Comparison of ENCODE assay signal across 8 cellular contexts in the genomic region with DNA sequence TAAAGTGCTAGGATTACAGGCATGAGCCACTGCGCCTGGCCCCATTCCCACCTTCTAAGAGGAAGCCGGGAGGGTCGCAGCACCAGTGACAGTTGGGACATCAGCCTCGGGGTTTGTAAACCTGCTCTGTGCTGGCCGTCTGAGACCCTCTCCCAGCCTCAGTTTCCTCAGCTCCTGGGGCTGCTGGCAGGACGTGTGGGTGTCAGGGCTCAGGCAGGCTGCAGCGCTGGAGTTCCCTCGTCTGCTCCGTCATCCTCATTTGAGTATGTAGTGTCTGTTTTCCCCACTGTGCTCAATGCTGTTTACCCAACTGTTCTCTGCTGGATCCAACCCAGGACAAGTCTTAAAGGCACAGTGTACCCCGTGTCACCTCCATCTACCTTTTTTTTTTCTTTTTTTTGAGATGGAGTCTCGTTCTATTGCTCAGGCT. TPM values are rescaled to one million over a fixed set of nuclear protein-coding genes. Genes with fewer than 3 reads are reported as not detected.
DNase-seq lines count a peak whose midpoint lies in the region; ATAC-seq and TF ChIP-seq lines count a peak whose summit lies in the region.

No MANE protein-coding gene starts in this region.

- no peaks in the 10 kb centered on the region for H3K9me3 Mint-ChIP-seq in natural killer cell
- H3K9me3 Mint-ChIP-seq in natural killer cell treated with Interleukin-12 subunit alpha and Interleukin-12 subunit beta and Interleukin-15 and Interleukin-18, amount 100 ng/mL, for 72 hours = no peaks in the 10 kb centered on the region
- H3K9me3 Mint-ChIP-seq in activated T-helper 17 cell treated with anti-CD3 and anti-CD28 coated beads, Interleukin-2, amount 50 U/mL, for 72 hours = no peaks in the 10 kb centered on the region

- peaks cover 19 to 30% of the 10 kb centered on the region in 2 donors for H3K4me1 Mint-ChIP-seq in natural killer cell
- peaks cover 16 to 33% of the 10 kb centered on the region in 2 donors for H3K4me1 Mint-ChIP-seq in natural killer cell treated with Interleukin-12 subunit alpha and Interleukin-12 subunit beta and Interleukin-15 and Interleukin-18, amount 100 ng/mL, for 72 hours (ENCODE audit: low read depth in 2 of 2)
- peaks cover 24% of the 10 kb centered on the region for H3K4me1 Mint-ChIP-seq in activated T-helper 17 cell treated with anti-CD3 and anti-CD28 coated beads, Interleukin-2, amount 50 U/mL, for 72 hours

- H3K27me3 Mint-ChIP-seq in natural killer cell (ENCODE audit: low read depth in 2 of 2) = peaks cover 0 to 5% of the 10 kb centered on the region in 2 donors
- peaks cover 0 to 3% of the 10 kb centered on the region in 2 donors for H3K27me3 Mint-ChIP-seq in natural killer cell treated with Interleukin-12 subunit alpha and Interleukin-12 subunit beta and Interleukin-15 and Interleukin-18, amount 100 ng/mL, for 72 hours
- no peaks in the 10 kb centered on the region for H3K27me3 Mint-ChIP-seq in activated T-helper 17 cell treated with anti-CD3 and anti-CD28 coated beads, Interleukin-2, amount 50 U/mL, for 72 hours

- H3K4me3 Mint-ChIP-seq in natural killer cell = peak overlapping the region; percentile 35
- H3K4me3 Mint-ChIP-seq in natural killer cell treated with Interleukin-12 subunit alpha and Interleukin-12 subunit beta and Interleukin-15 and Interleukin-18, amount 100 ng/mL, for 72 hours = no peak overlapping the region
- H3K4me3 Mint-ChIP-seq in activated T-helper 17 cell treated with anti-CD3 and anti-CD28 coated beads, Interleukin-2, amount 50 U/mL, for 72 hours = peak overlapping the region; percentile 7

- intact Hi-C loops in natural killer cell (cut with micrococcal nuclease) = loop anchor here (10.0 kb wide), 1 partner anchor 319 kb away; a partner anchor contains a TSS

- no peaks in the 10 kb centered on the region for H3K36me3 Mint-ChIP-seq in natural killer cell
- no peaks in the 10 kb centered on the region for H3K36me3 Mint-ChIP-seq in natural killer cell treated with Interleukin-12 subunit alpha and Interleukin-12 subunit beta and Interleukin-15 and Interleukin-18, amount 100 ng/mL, for 72 hours
- peaks cover 34% of the 10 kb centered on the region for H3K36me3 Mint-ChIP-seq in activated T-helper 17 cell treated with anti-CD3 and anti-CD28 coated beads, Interleukin-2, amount 50 U/mL, for 72 hours (ENCODE audit: low read depth)

- no peak for DNase-seq in natural killer cell
- no peak for DNase-seq in natural killer cell treated with Interleukin-12 subunit alpha and Interleukin-12 subunit beta and Interleukin-15 and Interleukin-18, amount 100 ng/mL, for 72 hours (ENCODE audit: low spot score)
- DNase-seq in lung microvascular endothelial cell (ENCODE audit: low read depth in 2 of 2) = peak; percentile 26 to 47
- DNase-seq in DMS114 treated with DMSO at 0.1 percent for 48 hours (lab: John Stamatoyannopoulos, UW; ENCODE audit: unreplicated experiment) = no peak

- ATAC-seq in natural killer cell (no peak), HG02610 (IDR thresholded peaks at IDR 0.05; ENCODE audit: unreplicated experiment) (no peak), HG02885 (IDR thresholded peaks at IDR 0.05; ENCODE audit: poor library complexity, unreplicated experiment) (no peak), GM21423 (IDR thresholded peaks at IDR 0.05; ENCODE audit: unreplicated experiment) (no peak)
- ATAC-seq in natural killer cell treated with Interleukin-12 subunit alpha and Interleukin-12 subunit beta and Interleukin-15 and Interleukin-18, amount 100 ng/mL, for 72 hours = no peak
- ATAC-seq in activated T-helper 17 cell treated with anti-CD3 and anti-CD28 coated beads, Interleukin-2, amount 50 U/mL, for 72 hours (replicated peaks) = no peak

- TF ChIP-seq CTCF in natural killer cell (IDR thresholded peaks at IDR 0.05) = no peak

- H3K27ac Mint-ChIP-seq in natural killer cell = peak overlapping the region; percentile 90 to 97
- no peak overlapping the region for H3K27ac Mint-ChIP-seq in natural killer cell treated with Interleukin-12 subunit alpha and Interleukin-12 subunit beta and Interleukin-15 and Interleukin-18, amount 100 ng/mL, for 72 hours
- no peak overlapping the region for H3K27ac Mint-ChIP-seq in activated T-helper 17 cell treated with anti-CD3 and anti-CD28 coated beads, Interleukin-2, amount 50 U/mL, for 72 hours

RNA-seq across cellular contexts. Expression of a gene that starts 2.0 kb away (rescaled TPM):
- total RNA-seq in natural killer cell (100 to 1,000 TPM in 1 of 3 donors, 10 to 100 TPM in 2; 87.3 to 121 (median 93.8) TPM), lung microvascular endothelial cell (34.7 and 37.5 TPM in 2 replicates)
- total RNA-seq in natural killer cell treated with Interleukin-12 subunit alpha and Interleukin-12 subunit beta and Interleukin-15 and Interleukin-18, amount 100 ng/mL, for 72 hours = 10 to 100 TPM; 20.1 to 21.9 TPM
- 100 to 1,000 TPM in 1 of 2 donors, 10 to 100 TPM in 1; 56.0 to 197 TPM for total RNA-seq in activated T-helper 17 cell treated with anti-CD3 and anti-CD28 coated beads, Interleukin-2, amount 50 U/mL, for 72 hours

RNA-seq across cellular contexts. Expression of a gene that starts 40.0 kb away (rescaled TPM):
- total RNA-seq in natural killer cell (10 to 100 TPM; 30.7 to 49.1 (median 42.6) TPM), lung microvascular endothelial cell (49.3 and 72.8 TPM in 2 replicates)
- 10 to 100 TPM; 21.7 to 23.4 TPM for total RNA-seq in natural killer cell treated with Interleukin-12 subunit alpha and Interleukin-12 subunit beta and Interleukin-15 and Interleukin-18, amount 100 ng/mL, for 72 hours
- total RNA-seq in activated T-helper 17 cell treated with anti-CD3 and anti-CD28 coated beads, Interleukin-2, amount 50 U/mL, for 72 hours = 10 to 100 TPM; 83.6 to 87.3 TPM

RNA-seq across cellular contexts. Expression of a gene that starts 47.9 kb away (rescaled TPM):
- total RNA-seq in natural killer cell (under 1 TPM in 1 of 3 donors, not detected in 2; 0.25 TPM), lung microvascular endothelial cell (not detected in 2 replicates)
- not detected for total RNA-seq in natural killer cell treated with Interleukin-12 subunit alpha and Interleukin-12 subunit beta and Interleukin-15 and Interleukin-18, amount 100 ng/mL, for 72 hours
- total RNA-seq in activated T-helper 17 cell treated with anti-CD3 and anti-CD28 coated beads, Interleukin-2, amount 50 U/mL, for 72 hours = under 1 TPM; 0.39 to 0.93 TPM

Comparison
In these comparisons a context has a peak if more than half of its experiments do, and no peak if none do; other contexts are left out.
1. H3K27ac Mint-ChIP-seq: peak in natural killer cell (2 of 2); none in natural killer cell treated with Interleukin-12 subunit alpha and Interleukin-12 subunit beta and Interleukin-15 and Interleukin-18, amount 100 ng/mL, for 72 hours (0 of 2) and activated T-helper 17 cell treated with anti-CD3 and anti-CD28 coated beads, Interleukin-2, amount 50 U/mL, for 72 hours (single experiment).
2. DNase-seq: peak in lung microvascular endothelial cell (2 of 2); none in natural killer cell (single experiment), natural killer cell treated with Interleukin-12 subunit alpha and Interleukin-12 subunit beta and Interleukin-15 and Interleukin-18, amount 100 ng/mL, for 72 hours (single experiment) and DMS114 treated with DMSO at 0.1 percent for 48 hours (single experiment).